22 cellular contexts compared by ENCODE assay signal in the genomic region with DNA sequence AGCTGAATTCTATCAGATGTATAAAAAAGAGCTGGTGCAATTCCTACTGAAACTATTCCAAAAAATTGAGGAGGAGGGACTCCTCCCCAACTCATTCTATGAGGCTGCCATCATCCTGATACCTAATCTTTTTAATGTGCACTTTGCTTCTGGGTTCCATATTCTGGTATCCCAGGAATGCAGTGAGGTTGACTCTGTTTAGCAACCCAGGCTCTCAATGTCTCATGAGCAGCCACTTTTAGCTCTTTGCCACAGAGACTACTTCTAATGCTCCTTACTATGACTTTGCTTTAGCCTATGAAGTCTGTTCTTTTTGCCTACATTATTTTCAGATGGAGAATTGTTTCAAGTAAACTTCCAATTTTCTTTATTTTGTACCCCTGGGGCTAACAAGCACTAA.
A peak's percentile ranks its signal among the peaks of the same experiment; 100 is the strongest.
DNase-seq lines count a peak whose midpoint lies in the region; ATAC-seq and TF ChIP-seq lines count a peak whose summit lies in the region.
"Had no signal": no experiment of that assay in that cellular context is flagged by ENCODE, and none has a peak within 500 bp of the region (broad histone marks: within the 10 kb centered on the region; RNA-seq: fewer than 3 reads in every experiment).

No MANE protein-coding gene starts in this region.

- no peak overlapping the region for H3K27ac ChIP-seq in lower lobe of right lung
- no peak overlapping the region for H3K27ac ChIP-seq in smooth muscle cell (ENCODE audit: low read depth)
- H3K27ac ChIP-seq: BLaER1 had no signal

- H3K27me3 ChIP-seq in lower lobe of right lung (ENCODE audit: low read depth), result no peaks in the 10 kb centered on the region
- H3K27me3 ChIP-seq in smooth muscle cell (ENCODE audit: low read depth), result no peaks in the 10 kb centered on the region
- H3K27me3 ChIP-seq: BLaER1 had no signal

- peak; percentile 52 to 63 for ATAC-seq in lower lobe of right lung

- no peak for TF ChIP-seq CTCF in choroid plexus epithelial cell (conservative IDR thresholded peaks at IDR 0.05; ENCODE audit: low read depth, low read length)
- TF ChIP-seq CTCF in lower lobe of right lung (IDR thresholded peaks at IDR 0.05), result no peak
- TF ChIP-seq CTCF in smooth muscle cell (IDR thresholded peaks at IDR 0.05; ENCODE audit: borderline replicate concordance, insufficient read depth, poor library complexity, severe bottlenecking), result no peak

- peaks cover 4% of the 10 kb centered on the region for H3F3A ChIP-seq in smooth muscle cell (ENCODE audit: low read depth)

- H3K79me2 ChIP-seq in smooth muscle cell (ENCODE audit: low read depth), result no peaks in the 10 kb centered on the region

- peak overlapping the region; percentile 24 for H3K4me2 ChIP-seq in smooth muscle cell
- H3K4me2 ChIP-seq: BLaER1 had no signal

- H2AFZ ChIP-seq in smooth muscle cell (ENCODE audit: low read depth), result peak overlapping the region; percentile 57

- no peaks in the 10 kb centered on the region for H4K20me1 ChIP-seq in smooth muscle cell (ENCODE audit: low read depth)
- H4K20me1 ChIP-seq: BLaER1 had no signal

- H3K9me3 ChIP-seq in lower lobe of right lung (no peaks in the 10 kb centered on the region), smooth muscle cell (replicated peaks; ENCODE audit: low read depth) (no peaks in the 10 kb centered on the region)
- H3K9me3 ChIP-seq: BLaER1 had no signal

- H3K9ac ChIP-seq in smooth muscle cell (ENCODE audit: low read depth), result no peak overlapping the region
- H3K9ac ChIP-seq: BLaER1 had no signal

- DNase-seq in HS-27A (ENCODE audit: low read depth) (peak; percentile 11), choroid plexus epithelial cell (ENCODE audit: low read depth) (peak; percentile 2), lower lobe of right lung (no peak), smooth muscle cell (lab: John Stamatoyannopoulos, UW; ENCODE audit: unreplicated experiment) (no peak), cerebellar cortex (ENCODE audit: low spot score) (no peak), nucleus accumbens (lab: John Stamatoyannopoulos, UW) (no peak), DMS79 (lab: John Stamatoyannopoulos, UW) (no peak), DMS79 treated with DMSO at 0.1 percent for 48 hours (lab: John Stamatoyannopoulos, UW) (no peak)
- DNase-seq: CD4-positive, alpha-beta T cell; COR-L47; DMS 273 treated with DMSO at 0.1 percent for 48 hours; Karpas-422; MV-4-11; NCI-H1105 treated with DMSO at 0.1 percent for 48 hours; NCI-H1694; NCI-H2081; NCI-H2171; NCI-H345; NCI-H524; NCI-H82; OCI-M1 had no signal

- H3K4me1 ChIP-seq in lower lobe of right lung, result no peaks in the 10 kb centered on the region
- no peaks in the 10 kb centered on the region for H3K4me1 ChIP-seq in smooth muscle cell (ENCODE audit: low read depth)

- H3K36me3 ChIP-seq in lower lobe of right lung (no peaks in the 10 kb centered on the region), smooth muscle cell (ENCODE audit: low read depth) (no peaks in the 10 kb centered on the region)
- H3K36me3 ChIP-seq: BLaER1 had no signal

- H3K4me3 ChIP-seq in choroid plexus epithelial cell (ENCODE audit: low read depth, low read length), result no peak overlapping the region
- H3K4me3 ChIP-seq in lower lobe of right lung, result no peak overlapping the region
- no peak overlapping the region for H3K4me3 ChIP-seq in smooth muscle cell
- H3K4me3 ChIP-seq: BLaER1 had no signal

- intact Hi-C loops in lower lobe of right lung (cut with DNase I), result no loop called here

Comparison
In these comparisons a context has a peak if more than half of its experiments do, and no peak if none do; other contexts are left out.
1. DNase-seq: peak in HS-27A (single experiment) and choroid plexus epithelial cell (single experiment); none in lower lobe of right lung (single experiment), smooth muscle cell (single experiment), cerebellar cortex (single experiment), nucleus accumbens (0 of 56), DMS79 (single experiment) and DMS79 treated with DMSO at 0.1 percent for 48 hours (single experiment).